Comparison of ENCODE assay signal across 13 cellular contexts in genomic region chr2:11533278-11534077, GRCh38. TPM values are rescaled to one million over a fixed set of nuclear protein-coding genes. Genes with fewer than 3 reads are reported as not detected.
A peak's percentile ranks its signal among the peaks of the same experiment; 100 is the strongest.
DNase-seq lines count a peak whose midpoint lies in the region; TF ChIP-seq lines count a peak whose summit lies in the region.
"Had no signal": no experiment of that assay in that cellular context is flagged by ENCODE, and none has a peak within 500 bp of the region (broad histone marks: within the 10 kb centered on the region; RNA-seq: fewer than 3 reads in every experiment).

GREB1 (plus strand) TSS chr2:11534045; CDS start chr2:11556615, 22,570 bp downstream.

- TF ChIP-seq POLR2A in NB4 (IDR thresholded peaks at IDR 0.05; ENCODE audit: extremely low read depth, insufficient read length), result no peak

- H3K9ac ChIP-seq in mammary epithelial cell (ENCODE audit: insufficient read depth, low read length) (no peak within 1 kb of the TSS), mesendoderm (ENCODE audit: low read length) (no peak within 1 kb of the TSS)

- H2AK5ac ChIP-seq in mesendoderm (ENCODE audit: low read length), result no peak within 1 kb of the TSS

- no peak within 1 kb of the TSS for H3K18ac ChIP-seq in mesendoderm (ENCODE audit: low read length)

- no peaks in the 10 kb centered on the region for H3K9me3 Mint-ChIP-seq in activated T-helper 1 cell treated with anti-CD3 and anti-CD28 coated beads, Interleukin-12 subunit alpha, Interleukin-12 subunit beta, Interleukin-2, Interleukin-4 antibody, amounts not matched to agents 30 ng/mL and 10 ng/mL and 1 ng/mL, durations not matched to agents 14 hours and 24 hours and 36 hours
- H3K9me3 Mint-ChIP-seq: T-cell had no signal

- H3K36me3 Mint-ChIP-seq in activated T-helper 1 cell treated with anti-CD3 and anti-CD28 coated beads, Interleukin-12 subunit alpha, Interleukin-12 subunit beta, Interleukin-2, Interleukin-4 antibody, amounts not matched to agents 30 ng/mL and 10 ng/mL and 1 ng/mL, durations not matched to agents 14 hours and 24 hours and 36 hours (ENCODE audit: low read depth), result no peaks in the 10 kb centered on the region
- H3K36me3 Mint-ChIP-seq: activated CD8-positive, alpha-beta memory T cell treated with anti-CD3 and anti-CD28 coated beads, Interleukin-2, amount 10 ng/mL, durations not matched to agents 7 days and 5 days; T-cell had no signal

- no peak within 1 kb of the TSS for H2BK120ac ChIP-seq in mesendoderm (ENCODE audit: low read depth, low read length)

- no peak within 1 kb of the TSS for H3K4ac ChIP-seq in mesendoderm (ENCODE audit: low read depth, low read length)

- H3K23ac ChIP-seq in mesendoderm (ENCODE audit: low read length), result peak within 1 kb of the TSS; percentile 20

- no peaks in the 10 kb centered on the region for H3K9me3 ChIP-seq in mammary epithelial cell (replicated peaks; ENCODE audit: insufficient read depth, low read length)

- CTCF ChIA-PET in mammary epithelial cell (lab: Charles Lee; ENCODE audit: low non-redundant PET), result no interaction called here

- no peak within 1 kb of the TSS for H2BK15ac ChIP-seq in mesendoderm (replicated peaks; ENCODE audit: low read depth)

- no peak within 1 kb of the TSS for H3K4me3 Mint-ChIP-seq in activated T-helper 1 cell treated with anti-CD3 and anti-CD28 coated beads, Interleukin-12 subunit alpha, Interleukin-12 subunit beta, Interleukin-2, Interleukin-4 antibody, amounts not matched to agents 30 ng/mL and 10 ng/mL and 1 ng/mL, durations not matched to agents 14 hours and 24 hours and 36 hours
- H3K4me3 Mint-ChIP-seq: activated CD8-positive, alpha-beta memory T cell treated with anti-CD3 and anti-CD28 coated beads, Interleukin-2, amount 10 ng/mL, durations not matched to agents 7 days and 5 days; T-cell had no signal

- TF ChIP-seq CTCF in NB4 (IDR thresholded peaks at IDR 0.05; ENCODE audit: low read depth, low read length) (no peak), mammary epithelial cell (conservative IDR thresholded peaks at IDR 0.05 in 1 of 2, IDR thresholded peaks at IDR 0.05 in 1 of 2; ENCODE audit: extremely low read depth in 1 of 2, insufficient read depth in 1 of 2, low read depth in 1 of 2, low read length in 2 of 2) (no peak)

- dilution Hi-C loops in mammary epithelial cell (cut with HindIII; ENCODE audit: low sequenced_read_pairs), result no loop called here

- 67% methylated on average over 7 of the region's 9 CpGs for WGBS in mammary epithelial cell (ENCODE audit: low coverage, missing lambda C conversion rate)
- no CpG with 5 or more reads among the region's 9 CpGs for WGBS in mesendoderm (ENCODE audit: extremely low coverage, insufficient coverage, low lambda C conversion rate)

- H3K27ac ChIP-seq in mammary epithelial cell (ENCODE audit: insufficient read depth, low read depth, low read length) (no peak within 1 kb of the TSS), mesendoderm (ENCODE audit: low read depth, low read length) (no peak within 1 kb of the TSS), substantia nigra (ENCODE audit: low read depth, low read length, poor library complexity, severe bottlenecking) (no peak within 1 kb of the TSS)

- H3K27me3 ChIP-seq in mammary epithelial cell (ENCODE audit: insufficient read depth, low read length), result no peaks in the 10 kb centered on the region
- no peaks in the 10 kb centered on the region for H3K27me3 ChIP-seq in mesendoderm (ENCODE audit: insufficient read depth, low read length, poor library complexity)

- BruUV-seq in mammary epithelial cell (replicated peaks; lab: Mats Ljungman, UMichigan), result no TSS peak

- no peak within 1 kb of the TSS for H4K5ac ChIP-seq in mesendoderm (ENCODE audit: low read length)

- H2AFZ ChIP-seq in mammary epithelial cell (ENCODE audit: low read depth, low read length), result no peak within 1 kb of the TSS

- no peak within 1 kb of the TSS for H2BK5ac ChIP-seq in mesendoderm (ENCODE audit: low read length)

- H3K4me1 ChIP-seq in mammary epithelial cell (ENCODE audit: insufficient read depth, low read length) (peaks cover 24% of the 10 kb centered on the region), mesendoderm (ENCODE audit: control insufficient read depth, low read depth, low read length) (no peaks in the 10 kb centered on the region)

- H3K36me3 ChIP-seq in mammary epithelial cell (ENCODE audit: insufficient read depth, low read length) (no peaks in the 10 kb centered on the region), mesendoderm (ENCODE audit: control insufficient read depth, insufficient read depth, low read length) (no peaks in the 10 kb centered on the region)

- H4K20me1 ChIP-seq in mammary epithelial cell (ENCODE audit: insufficient read depth, low read length), result no peaks in the 10 kb centered on the region

- H3K27me3 Mint-ChIP-seq in activated T-helper 1 cell treated with anti-CD3 and anti-CD28 coated beads, Interleukin-12 subunit alpha, Interleukin-12 subunit beta, Interleukin-2, Interleukin-4 antibody, amounts not matched to agents 30 ng/mL and 10 ng/mL and 1 ng/mL, durations not matched to agents 14 hours and 24 hours and 36 hours (ENCODE audit: insufficient read depth), result peaks cover 24% of the 10 kb centered on the region

- H3K79me2 ChIP-seq in mammary epithelial cell (ENCODE audit: insufficient read depth, low read length), result no peaks in the 10 kb centered on the region
- no peaks in the 10 kb centered on the region for H3K79me2 ChIP-seq in mesendoderm (ENCODE audit: control insufficient read depth, insufficient read depth, low read length)

- peak within 1 kb of the TSS; percentile 39 for H3K56ac ChIP-seq in mesendoderm (ENCODE audit: low read length)

- no peak within 1 kb of the TSS for H3K27ac Mint-ChIP-seq in activated T-helper 1 cell treated with anti-CD3 and anti-CD28 coated beads, Interleukin-12 subunit alpha, Interleukin-12 subunit beta, Interleukin-2, Interleukin-4 antibody, amounts not matched to agents 30 ng/mL and 10 ng/mL and 1 ng/mL, durations not matched to agents 14 hours and 24 hours and 36 hours
- H3K27ac Mint-ChIP-seq: activated CD8-positive, alpha-beta memory T cell treated with anti-CD3 and anti-CD28 coated beads, Interleukin-2, amount 10 ng/mL, durations not matched to agents 7 days and 5 days; T-cell had no signal

- peak within 1 kb of the TSS; percentile 7 for H3K4me3 ChIP-seq in NB4 (ENCODE audit: low read depth, low read length)
- H3K4me3 ChIP-seq in mammary epithelial cell (replicated peaks in 1 of 3; ENCODE audit: insufficient read depth in 1 of 3, low read depth in 2 of 3, low read length in 3 of 3), result no peak within 1 kb of the TSS
- H3K4me3 ChIP-seq in mesendoderm (ENCODE audit: low read length), result no peak within 1 kb of the TSS

- no peaks in the 10 kb centered on the region for H3K4me1 Mint-ChIP-seq in activated T-helper 1 cell treated with anti-CD3 and anti-CD28 coated beads, Interleukin-12 subunit alpha, Interleukin-12 subunit beta, Interleukin-2, Interleukin-4 antibody, amounts not matched to agents 30 ng/mL and 10 ng/mL and 1 ng/mL, durations not matched to agents 14 hours and 24 hours and 36 hours (ENCODE audit: low read depth)
- H3K4me1 Mint-ChIP-seq: T-cell had no signal

- H3K79me1 ChIP-seq in mesendoderm (ENCODE audit: low read length), result peaks cover 2% of the 10 kb centered on the region

- intact Hi-C loops in mammary epithelial cell (cut with micrococcal nuclease), result no loop called here
- intact Hi-C loops in activated T-helper 1 cell treated with anti-CD3 and anti-CD28 coated beads, Interleukin-12 subunit alpha, Interleukin-12 subunit beta, Interleukin-2, Interleukin-4 antibody, amounts not matched to agents 30 ng/mL and 10 ng/mL and 1 ng/mL, durations not matched to agents 14 hours and 24 hours and 36 hours (cut with micrococcal nuclease), result no loop called here

- in situ Hi-C loops in mammary epithelial cell (cut with MboI; ENCODE audit: low sequenced_read_pairs in 2 of 2), result no loop called here

- H3K4me2 ChIP-seq in mammary epithelial cell (ENCODE audit: insufficient read depth, low read depth, low read length) (peak within 1 kb of the TSS; percentile 79), mesendoderm (ENCODE audit: low read length) (no peak within 1 kb of the TSS)

- no peak within 1 kb of the TSS for H4K8ac ChIP-seq in mesendoderm (ENCODE audit: low read depth, low read length)

- DNase-seq in EL, result peak; percentile 50
- DNase-seq in NB4 (ENCODE audit: low read depth), result peak; percentile 88
- DNase-seq in mammary epithelial cell, result peak; percentile 71
- no peak for DNase-seq in mesendoderm
- DNase-seq in AG08396 (ENCODE audit: low spot score), result no peak
- no peak for DNase-seq in cerebellar nuclear complex (lab: John Stamatoyannopoulos, UW)
- DNase-seq in substantia nigra (lab: John Stamatoyannopoulos, UW), result no peak
- no peak for DNase-seq in activated T-helper 1 cell treated with anti-CD3 and anti-CD28 coated beads, Interleukin-12 subunit alpha, Interleukin-12 subunit beta, Interleukin-2, Interleukin-4 antibody, amounts not matched to agents 30 ng/mL and 10 ng/mL and 1 ng/mL, durations not matched to agents 14 hours and 24 hours and 36 hours (ENCODE audit: low spot score)
- DNase-seq: activated CD8-positive, alpha-beta memory T cell treated with anti-CD3 and anti-CD28 coated beads, Interleukin-2, amount 10 ng/mL, durations not matched to agents 7 days and 5 days; DMS53; NCI-H1092; NCI-H774; T-cell had no signal

RNA-seq across cellular contexts. Expression of gene GREB1, which starts in this region (rescaled TPM):
- total RNA-seq in mammary epithelial cell, result 1 to 10 TPM; 2.1 to 2.2 TPM
- polyA plus RNA-seq in mammary epithelial cell, result 0.28 TPM
- 1.7 TPM for polyA minus RNA-seq in mammary epithelial cell
- 9.8 TPM for polyA plus RNA-seq in mesendoderm (2013, experiment 1 of 2)
- polyA plus RNA-seq in mesendoderm (2013, experiment 2 of 2), result 10.4 TPM
- 0.10 and 0.41 TPM in 2 replicates for total RNA-seq in activated T-helper 1 cell treated with anti-CD3 and anti-CD28 coated beads, Interleukin-12 subunit alpha, Interleukin-12 subunit beta, Interleukin-2, Interleukin-4 antibody, amounts not matched to agents 30 ng/mL and 10 ng/mL and 1 ng/mL, durations not matched to agents 14 hours and 24 hours and 36 hours

Comparison
In these comparisons a context has a peak if more than half of its experiments do, and no peak if none do; other contexts are left out.
1. DNase-seq: peak in EL (single experiment), NB4 (single experiment) and mammary epithelial cell (single experiment); none in mesendoderm (single experiment), AG08396 (single experiment), cerebellar nuclear complex (0 of 2), substantia nigra (0 of 49) and activated T-helper 1 cell treated with anti-CD3 and anti-CD28 coated beads, Interleukin-12 subunit alpha, Interleukin-12 subunit beta, Interleukin-2, Interleukin-4 antibody, amounts not matched to agents 30 ng/mL and 10 ng/mL and 1 ng/mL, durations not matched to agents 14 hours and 24 hours and 36 hours (single experiment).